ENCODE assay signal across 8 cellular contexts in the genomic region with DNA sequence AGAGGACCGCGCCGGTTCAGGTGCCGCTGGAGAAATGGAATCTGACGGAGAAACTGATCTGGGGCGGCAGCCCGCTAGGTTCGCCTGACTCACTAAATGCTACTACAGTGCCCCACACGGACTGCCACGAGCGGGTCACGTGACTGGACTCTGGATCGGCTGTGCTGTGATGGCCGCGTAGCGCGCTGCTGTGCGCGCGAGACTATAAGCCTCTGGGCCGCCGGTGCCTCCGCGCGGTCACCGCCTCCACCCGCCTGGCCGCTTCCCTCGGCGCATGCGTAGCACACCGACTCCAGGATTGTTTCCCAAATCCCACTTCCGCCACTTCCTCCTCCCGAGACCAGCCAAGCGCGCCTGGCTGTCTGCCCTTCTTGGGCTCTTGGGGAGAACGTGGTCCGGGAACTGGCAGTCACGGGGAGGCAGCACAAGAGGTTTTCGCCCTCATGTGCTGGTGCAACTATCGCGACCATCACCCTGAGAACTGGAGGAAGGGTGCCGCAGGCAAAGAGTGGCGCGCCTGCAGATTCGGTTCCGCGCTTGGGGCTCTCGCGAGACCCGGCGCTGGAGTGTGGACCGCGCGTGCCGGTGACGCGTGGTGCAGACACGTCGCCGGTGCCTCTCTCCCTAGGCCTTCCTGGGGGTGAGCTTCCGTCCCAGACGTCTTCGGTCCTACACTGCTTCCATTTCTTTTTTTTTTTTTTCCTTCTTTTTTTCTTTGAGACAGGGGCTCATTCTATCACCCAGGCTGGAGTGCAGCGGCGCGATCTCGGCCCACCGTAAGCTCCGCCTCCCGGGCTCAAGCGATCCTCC. TPM values are rescaled to one million over a fixed set of nuclear protein-coding genes. Genes with fewer than 3 reads are reported as not detected.
A peak's percentile ranks its signal among the peaks of the same experiment; 100 is the strongest.
DNase-seq lines count a peak whose midpoint lies in the region; ATAC-seq, FAIRE-seq and TF ChIP-seq lines count a peak whose summit lies in the region.

No MANE protein-coding gene starts in this region.

- H3K4me3 ChIP-seq in astrocyte (ENCODE audit: insufficient read depth, low read depth, low read length): peak overlapping the region; percentile 74

- H2AFZ ChIP-seq in astrocyte (ENCODE audit: low read depth, low read length): peak overlapping the region; percentile 93

- peak overlapping the region; percentile 92 for H3K9ac ChIP-seq in astrocyte (ENCODE audit: low read length)

- peak overlapping the region; percentile 99 for H3K27ac Mint-ChIP-seq in T-helper 2 cell treated with Interferon-gamma antibody and Interleukin-4, amounts not matched to agents 5 μg/mL and 100 μg/mL, for 36 hours
- peak overlapping the region; percentile 100 for H3K27ac Mint-ChIP-seq in astrocyte (ENCODE audit: unreplicated experiment)

- no peaks in the 10 kb centered on the region for H3K27me3 Mint-ChIP-seq in T-helper 2 cell treated with Interferon-gamma antibody and Interleukin-4, amounts not matched to agents 5 μg/mL and 100 μg/mL, for 36 hours (ENCODE audit: low read depth)
- no peaks in the 10 kb centered on the region for H3K27me3 Mint-ChIP-seq in astrocyte (ENCODE audit: low read depth, unreplicated experiment)

- H3K9me3 Mint-ChIP-seq in T-helper 2 cell treated with Interferon-gamma antibody and Interleukin-4, amounts not matched to agents 5 μg/mL and 100 μg/mL, for 36 hours: no peaks in the 10 kb centered on the region
- no peaks in the 10 kb centered on the region for H3K9me3 Mint-ChIP-seq in astrocyte (ENCODE audit: unreplicated experiment)

- ATAC-seq in GM18498 (IDR thresholded peaks at IDR 0.05; ENCODE audit: unreplicated experiment) (peak; percentile 78), HG02938 (IDR thresholded peaks at IDR 0.05; ENCODE audit: unreplicated experiment) (peak; percentile 57)

- peak; percentile 23 for FAIRE-seq in astrocyte (lab: Jason Lieb, UNC)

- H3K4me1 ChIP-seq in astrocyte (ENCODE audit: insufficient read depth, low read length): peaks cover 3% of the 10 kb centered on the region

- H3K27ac ChIP-seq in astrocyte (ENCODE audit: low read depth, low read length): peak overlapping the region; percentile 97

- no peaks in the 10 kb centered on the region for H3K27me3 ChIP-seq in astrocyte (ENCODE audit: insufficient read depth, low read length)

- H3K9me3 ChIP-seq in astrocyte (ENCODE audit: insufficient read depth, low read depth, low read length): no peaks in the 10 kb centered on the region

- H3K79me2 ChIP-seq in astrocyte (ENCODE audit: insufficient read depth, low read length): peaks cover 19% of the 10 kb centered on the region

- no peaks in the 10 kb centered on the region for H4K20me1 ChIP-seq in astrocyte (ENCODE audit: insufficient read depth, low read length)

- DNase-seq in NCI-H187 (lab: John Stamatoyannopoulos, UW) (peak; percentile 87 to 90), astrocyte (ENCODE audit: low read depth) (peak; percentile 93), hepatic stellate cell (ENCODE audit: low spot score) (peak; percentile 99), renal cortical epithelial cell (ENCODE audit: low read depth) (peak; percentile 96), OCI-M2 (lab: John Stamatoyannopoulos, UW; ENCODE audit: unreplicated experiment) (no peak)
- peak; percentile 95 for DNase-seq in T-helper 2 cell treated with Interferon-gamma antibody and Interleukin-4, amounts not matched to agents 5 μg/mL and 100 μg/mL, for 36 hours (ENCODE audit: low spot score)

- peaks cover 16% of the 10 kb centered on the region for H3K4me1 Mint-ChIP-seq in T-helper 2 cell treated with Interferon-gamma antibody and Interleukin-4, amounts not matched to agents 5 μg/mL and 100 μg/mL, for 36 hours (ENCODE audit: low read depth)
- H3K4me1 Mint-ChIP-seq in astrocyte (ENCODE audit: low read depth, unreplicated experiment): peaks cover 7% of the 10 kb centered on the region

- peaks cover 3% of the 10 kb centered on the region for H3K36me3 ChIP-seq in astrocyte (ENCODE audit: insufficient read depth, low read length)

- peak overlapping the region; percentile 96 for H3K4me3 Mint-ChIP-seq in T-helper 2 cell treated with Interferon-gamma antibody and Interleukin-4, amounts not matched to agents 5 μg/mL and 100 μg/mL, for 36 hours
- H3K4me3 Mint-ChIP-seq in astrocyte (ENCODE audit: unreplicated experiment): peak overlapping the region; percentile 93

- TF ChIP-seq CTCF in astrocyte (IDR thresholded peaks at IDR 0.05; ENCODE audit: insufficient read depth, low read depth, low read length): no peak

- peaks cover 3% of the 10 kb centered on the region for H3K36me3 Mint-ChIP-seq in T-helper 2 cell treated with Interferon-gamma antibody and Interleukin-4, amounts not matched to agents 5 μg/mL and 100 μg/mL, for 36 hours (ENCODE audit: low read depth)
- no peaks in the 10 kb centered on the region for H3K36me3 Mint-ChIP-seq in astrocyte (ENCODE audit: low read depth, unreplicated experiment)

- peak overlapping the region; percentile 92 for H3K4me2 ChIP-seq in astrocyte (ENCODE audit: low read length)

RNA-seq across cellular contexts. Expression of a gene that starts 35.8 kb away (rescaled TPM):
- total RNA-seq in astrocyte: 2.4 and 8.9 TPM in 2 replicates
- total RNA-seq in renal cortical epithelial cell: 129 and 177 TPM in 2 replicates

Comparison
In these comparisons a context has a peak if more than half of its experiments do, and no peak if none do; other contexts are left out.
1. RNA of a gene that starts 35.8 kb away (total RNA-seq): 129 to 177 TPM in renal cortical epithelial cell; 2.4 to 8.9 TPM in astrocyte; every median in the first group is over 10 times any median in the second.